22 cellular contexts compared by ENCODE assay signal in the genomic region with DNA sequence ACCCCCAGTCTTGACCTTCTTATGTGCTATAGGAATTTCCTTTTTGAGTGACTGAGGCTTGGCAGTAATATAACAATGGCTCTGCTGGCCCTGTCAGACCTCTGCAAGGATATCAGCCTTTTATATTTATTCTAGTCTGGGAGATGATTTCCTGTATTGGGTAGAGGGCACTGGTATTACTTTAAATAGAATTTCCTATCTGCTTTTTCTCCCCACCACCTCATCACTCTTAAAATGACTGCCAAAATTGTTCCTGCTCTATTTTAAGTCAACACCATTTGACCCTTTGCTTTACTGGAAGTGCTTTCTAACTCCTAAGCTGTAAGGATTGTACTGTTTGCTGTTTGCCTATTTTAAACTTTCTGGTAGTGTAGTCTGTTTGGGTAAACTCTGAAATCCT.
DNase-seq lines count a peak whose midpoint lies in the region; ATAC-seq and TF ChIP-seq lines count a peak whose summit lies in the region.
"Had no signal": no experiment of that assay in that cellular context is flagged by ENCODE, and none has a peak within 500 bp of the region (broad histone marks: within the 10 kb centered on the region; RNA-seq: fewer than 3 reads in every experiment).

No MANE protein-coding gene starts in this region.

- TF ChIP-seq CTCF in heart right ventricle (IDR thresholded peaks at IDR 0.05), result no peak

- no peak overlapping the region for H3K23ac ChIP-seq in mesendoderm (ENCODE audit: low read length)

- intact Hi-C loops in Right ventricle myocardium inferior (cut with DNase I), result no loop called here
- intact Hi-C loops in cardiac septum (cut with DNase I), result loop anchor here (2.0 kb wide), 1 partner anchor 20 kb away; no protein-coding TSS in a partner anchor
- intact Hi-C loops in heart right ventricle (cut with DNase I), result loop anchor here in 2 of 10 donors (1.0 to 2.0 kb wide), 2 partner anchors 20 kb away; no protein-coding TSS in a partner anchor

- peak overlapping the region; percentile 15 for H3K56ac ChIP-seq in mesendoderm (ENCODE audit: low read length)

- no peak overlapping the region for H2BK5ac ChIP-seq in mesendoderm (ENCODE audit: low read length)

- no peaks in the 10 kb centered on the region for H3K27me3 ChIP-seq in heart right ventricle
- no peaks in the 10 kb centered on the region for H3K27me3 ChIP-seq in mesendoderm (ENCODE audit: insufficient read depth, low read length, poor library complexity)

- no peaks in the 10 kb centered on the region for H3K79me1 ChIP-seq in mesendoderm (ENCODE audit: low read length)

- H3K9me3 ChIP-seq in heart right ventricle, result no peaks in the 10 kb centered on the region

- peak; percentile 97 for ATAC-seq in Right ventricle myocardium inferior
- peak; percentile 81 to 99 (median 97) for ATAC-seq in heart right ventricle
- ATAC-seq in GM21360 (IDR thresholded peaks at IDR 0.05; ENCODE audit: unreplicated experiment), result no peak
- no peak for ATAC-seq in HG02623 (IDR thresholded peaks at IDR 0.05; ENCODE audit: unreplicated experiment)

- H3K18ac ChIP-seq in mesendoderm (ENCODE audit: low read length), result no peak overlapping the region

- H3K9ac ChIP-seq in mesendoderm (ENCODE audit: low read length), result no peak overlapping the region

- no peak overlapping the region for H3K4me3 ChIP-seq in heart right ventricle
- H3K4me3 ChIP-seq in mesendoderm (ENCODE audit: low read length), result no peak overlapping the region
- H3K4me3 ChIP-seq: SK-N-MC had no signal

- H3K27ac ChIP-seq in heart right ventricle (peak overlapping the region; percentile 9 to 83 (median 68)), mesendoderm (ENCODE audit: low read depth, low read length) (no peak overlapping the region)
- H3K27ac ChIP-seq: RWPE1, SK-N-MC had no signal

- no peak overlapping the region for H3K4me2 ChIP-seq in mesendoderm (ENCODE audit: low read length)

- no peaks in the 10 kb centered on the region for H3K36me3 ChIP-seq in heart right ventricle
- H3K36me3 ChIP-seq in mesendoderm (ENCODE audit: control insufficient read depth, insufficient read depth, low read length), result no peaks in the 10 kb centered on the region

- no peaks in the 10 kb centered on the region for H3K79me2 ChIP-seq in mesendoderm (ENCODE audit: control insufficient read depth, insufficient read depth, low read length)

- peaks cover 0 to 28% (median 3%) of the 10 kb centered on the region in 9 donors for H3K4me1 ChIP-seq in heart right ventricle
- H3K4me1 ChIP-seq in mesendoderm (ENCODE audit: control insufficient read depth, low read depth, low read length), result no peaks in the 10 kb centered on the region

- no peak overlapping the region for H3K4ac ChIP-seq in mesendoderm (ENCODE audit: low read depth, low read length)

- no peak overlapping the region for H2BK15ac ChIP-seq in mesendoderm (replicated peaks; ENCODE audit: low read depth)

- DNase-seq in Right ventricle myocardium inferior (ENCODE audit: missing footprints) (no peak), cardiac septum (ENCODE audit: low spot score) (no peak), heart right ventricle (peak in 1 of 2 donors; percentile 13), mesendoderm (no peak), epidermal melanocyte (ENCODE audit: insufficient read length, low spot score) (no peak)
- DNase-seq: Calu3, DND-41, H9, KBM-7, MV-4-11, NCI-H1105 treated with DMSO at 0.1 percent for 48 hours, NCI-H146, NCI-H1930, NCI-H2107, NCI-H446 treated with DMSO at 0.1 percent for 48 hours, NCI-H526, NCI-H82, SIG-M5 had no signal

- no peak overlapping the region for H4K5ac ChIP-seq in mesendoderm (ENCODE audit: low read length)

- H4K8ac ChIP-seq in mesendoderm (ENCODE audit: low read depth, low read length), result no peak overlapping the region

- no peak overlapping the region for H2AK5ac ChIP-seq in mesendoderm (ENCODE audit: low read length)

- no peak overlapping the region for H2BK120ac ChIP-seq in mesendoderm (ENCODE audit: low read depth, low read length)

Comparison
In these comparisons a context has a peak if more than half of its experiments do, and no peak if none do; other contexts are left out.
1. ATAC-seq: peak in Right ventricle myocardium inferior (single experiment) and heart right ventricle (8 of 8); none in GM21360 (single experiment) and HG02623 (single experiment).